ENCODE assay signal across 9 cellular contexts in genomic region chr14:51006781-51007211, GRCh38.
DNase-seq lines count a peak whose midpoint lies in the region; ATAC-seq and TF ChIP-seq lines count a peak whose summit lies in the region.
"Had no signal": no experiment of that assay in that cellular context is flagged by ENCODE, and none has a peak within 500 bp of the region (broad histone marks: within the 10 kb centered on the region; RNA-seq: fewer than 3 reads in every experiment).

No MANE protein-coding gene starts in this region.

- peak; percentile 28 for DNase-seq in activated CD8-positive, alpha-beta T cell treated with anti-CD3 and anti-CD28 coated beads for 36 hours
- DNase-seq in activated CD8-positive, alpha-beta T cell treated with anti-CD3 and anti-CD28 coated beads, Interleukin-2, amount 10 ng/mL, durations not matched to agents 7 days and 5 days, result no peak
- DNase-seq in amygdala (lab: John Stamatoyannopoulos, UW) (peak in 49 of 56 donors; percentile 15 to 87 (median 65)), islet precursor cell (peak; percentile 85), uterus (peak; percentile 46), esophagus squamous epithelium (lab: John Stamatoyannopoulos, UW) (no peak)
- no peak for DNase-seq in CD4-positive, alpha-beta memory T cell
- DNase-seq: CD4-positive, CD25-positive, alpha-beta regulatory T cell had no signal

- H3K27ac ChIP-seq in uterus, result peak overlapping the region in 1 of 2 donors; percentile 48
- no peak overlapping the region for H3K27ac ChIP-seq in CD4-positive, alpha-beta memory T cell (ENCODE audit: low read depth, low read length)
- H3K27ac ChIP-seq in esophagus squamous epithelium, result no peak overlapping the region

- intact Hi-C loops in activated CD8-positive, alpha-beta T cell treated with anti-CD3 and anti-CD28 coated beads for 36 hours (cut with micrococcal nuclease), result no loop called here
- intact Hi-C loops in uterus (cut with DNase I; ENCODE audit: low total_unique reads) (no loop called here), esophagus squamous epithelium (cut with DNase I) (no loop called here)
- intact Hi-C loops in CD4-positive, alpha-beta memory T cell (cut with micrococcal nuclease), result no loop called here

- H3K27me3 ChIP-seq in uterus (no peaks in the 10 kb centered on the region), esophagus squamous epithelium (peaks cover 0 to 15% (median 0%) of the 10 kb centered on the region in 4 donors)
- H3K27me3 ChIP-seq in CD4-positive, alpha-beta memory T cell (ENCODE audit: insufficient read depth, low read length), result peaks cover 4% of the 10 kb centered on the region

- POLR2A ChIA-PET in activated CD8-positive, alpha-beta T cell treated with anti-CD3 and anti-CD28 coated beads for 36 hours (lab: Charles Lee), result no interaction called here
- POLR2A ChIA-PET in activated CD8-positive, alpha-beta T cell treated with anti-CD3 and anti-CD28 coated beads, Interleukin-2, amount 10 ng/mL, durations not matched to agents 7 days and 5 days (lab: Charles Lee), result no interaction called here
- POLR2A ChIA-PET in CD4-positive, alpha-beta memory T cell (lab: Charles Lee; ENCODE audit: partially characterized antibody), result no interaction called here

- H3K27ac Mint-ChIP-seq in activated CD8-positive, alpha-beta T cell treated with anti-CD3 and anti-CD28 coated beads for 36 hours, result no peak overlapping the region
- no peak overlapping the region for H3K27ac Mint-ChIP-seq in activated CD8-positive, alpha-beta T cell treated with anti-CD3 and anti-CD28 coated beads, Interleukin-2, amount 10 ng/mL, durations not matched to agents 7 days and 5 days
- H3K27ac Mint-ChIP-seq in CD4-positive, alpha-beta memory T cell, result peak overlapping the region in 1 of 7 donors; percentile 43
- H3K27ac Mint-ChIP-seq: CD4-positive, CD25-positive, alpha-beta regulatory T cell had no signal

- no peaks in the 10 kb centered on the region for H3K9me3 ChIP-seq in uterus
- no peaks in the 10 kb centered on the region for H3K9me3 ChIP-seq in CD4-positive, alpha-beta memory T cell (ENCODE audit: control insufficient read depth in 1 of 2, low read length in 2 of 2)
- H3K9me3 ChIP-seq in esophagus squamous epithelium, result no peaks in the 10 kb centered on the region

- H3K4me1 Mint-ChIP-seq in activated CD8-positive, alpha-beta T cell treated with anti-CD3 and anti-CD28 coated beads for 36 hours (ENCODE audit: low read depth), result peaks cover 6% of the 10 kb centered on the region
- H3K4me1 Mint-ChIP-seq in activated CD8-positive, alpha-beta T cell treated with anti-CD3 and anti-CD28 coated beads, Interleukin-2, amount 10 ng/mL, durations not matched to agents 7 days and 5 days (ENCODE audit: low read depth), result no peaks in the 10 kb centered on the region
- H3K4me1 Mint-ChIP-seq in CD4-positive, alpha-beta memory T cell, result no peaks in the 10 kb centered on the region
- H3K4me1 Mint-ChIP-seq: CD4-positive, CD25-positive, alpha-beta regulatory T cell had no signal

- H3K4me3 ChIP-seq in uterus (no peak overlapping the region), esophagus squamous epithelium (no peak overlapping the region)
- H3K4me3 ChIP-seq in CD4-positive, alpha-beta memory T cell (ENCODE audit: low read length in 2 of 2), result no peak overlapping the region

- no peaks in the 10 kb centered on the region for H3K27me3 Mint-ChIP-seq in activated CD8-positive, alpha-beta T cell treated with anti-CD3 and anti-CD28 coated beads for 36 hours
- H3K27me3 Mint-ChIP-seq in activated CD8-positive, alpha-beta T cell treated with anti-CD3 and anti-CD28 coated beads, Interleukin-2, amount 10 ng/mL, durations not matched to agents 7 days and 5 days (ENCODE audit: low read depth), result peaks cover 5% of the 10 kb centered on the region
- H3K27me3 Mint-ChIP-seq in CD4-positive, alpha-beta memory T cell, result peaks cover 3 to 4% of the 10 kb centered on the region in 2 donors
- H3K27me3 Mint-ChIP-seq: CD4-positive, CD25-positive, alpha-beta regulatory T cell had no signal

- H3K36me3 ChIP-seq in uterus (no peaks in the 10 kb centered on the region), esophagus squamous epithelium (no peaks in the 10 kb centered on the region)
- no peaks in the 10 kb centered on the region for H3K36me3 ChIP-seq in CD4-positive, alpha-beta memory T cell (ENCODE audit: insufficient read depth, low read length)

- H3K9me3 Mint-ChIP-seq in activated CD8-positive, alpha-beta T cell treated with anti-CD3 and anti-CD28 coated beads for 36 hours, result no peaks in the 10 kb centered on the region
- no peaks in the 10 kb centered on the region for H3K9me3 Mint-ChIP-seq in activated CD8-positive, alpha-beta T cell treated with anti-CD3 and anti-CD28 coated beads, Interleukin-2, amount 10 ng/mL, durations not matched to agents 7 days and 5 days (ENCODE audit: insufficient read depth)
- no peaks in the 10 kb centered on the region for H3K9me3 Mint-ChIP-seq in CD4-positive, alpha-beta memory T cell
- H3K9me3 Mint-ChIP-seq: CD4-positive, CD25-positive, alpha-beta regulatory T cell had no signal

- TF ChIP-seq POLR2A in uterus (IDR thresholded peaks at IDR 0.05), result no peak
- no peak for TF ChIP-seq POLR2A in esophagus squamous epithelium (IDR thresholded peaks at IDR 0.05)

- TF ChIP-seq CTCF in activated CD8-positive, alpha-beta T cell treated with anti-CD3 and anti-CD28 coated beads for 36 hours (IDR thresholded peaks at IDR 0.05), result no peak
- TF ChIP-seq CTCF in uterus (IDR thresholded peaks at IDR 0.05) (no peak), esophagus squamous epithelium (IDR thresholded peaks at IDR 0.05) (no peak)

- peak; percentile 75 for ATAC-seq in activated CD8-positive, alpha-beta T cell treated with anti-CD3 and anti-CD28 coated beads for 36 hours
- ATAC-seq in activated CD8-positive, alpha-beta T cell treated with anti-CD3 and anti-CD28 coated beads, Interleukin-2, amount 10 ng/mL, durations not matched to agents 7 days and 5 days, result no peak
- ATAC-seq in HG02763 (IDR thresholded peaks at IDR 0.05; ENCODE audit: unreplicated experiment), result no peak

- no peaks in the 10 kb centered on the region for H3K36me3 Mint-ChIP-seq in activated CD8-positive, alpha-beta T cell treated with anti-CD3 and anti-CD28 coated beads for 36 hours (ENCODE audit: low read depth)
- no peaks in the 10 kb centered on the region for H3K36me3 Mint-ChIP-seq in activated CD8-positive, alpha-beta T cell treated with anti-CD3 and anti-CD28 coated beads, Interleukin-2, amount 10 ng/mL, durations not matched to agents 7 days and 5 days (ENCODE audit: low read depth)
- H3K36me3 Mint-ChIP-seq in CD4-positive, alpha-beta memory T cell, result no peaks in the 10 kb centered on the region
- H3K36me3 Mint-ChIP-seq: CD4-positive, CD25-positive, alpha-beta regulatory T cell had no signal

- CTCF ChIA-PET in activated CD8-positive, alpha-beta T cell treated with anti-CD3 and anti-CD28 coated beads for 36 hours (lab: Charles Lee), result no interaction called here
- CTCF ChIA-PET in activated CD8-positive, alpha-beta T cell treated with anti-CD3 and anti-CD28 coated beads, Interleukin-2, amount 10 ng/mL, durations not matched to agents 7 days and 5 days (lab: Charles Lee), result no interaction called here
- CTCF ChIA-PET in CD4-positive, alpha-beta memory T cell (lab: Charles Lee; ENCODE audit: partially characterized antibody), result no interaction called here

- no peak overlapping the region for H3K4me3 Mint-ChIP-seq in activated CD8-positive, alpha-beta T cell treated with anti-CD3 and anti-CD28 coated beads for 36 hours
- H3K4me3 Mint-ChIP-seq in activated CD8-positive, alpha-beta T cell treated with anti-CD3 and anti-CD28 coated beads, Interleukin-2, amount 10 ng/mL, durations not matched to agents 7 days and 5 days, result no peak overlapping the region
- H3K4me3 Mint-ChIP-seq in CD4-positive, alpha-beta memory T cell, result no peak overlapping the region
- H3K4me3 Mint-ChIP-seq: CD4-positive, CD25-positive, alpha-beta regulatory T cell had no signal

- H3K4me1 ChIP-seq in uterus (no peaks in the 10 kb centered on the region), esophagus squamous epithelium (peaks cover 0 to 7% (median 0%) of the 10 kb centered on the region in 3 donors)
- H3K4me1 ChIP-seq in CD4-positive, alpha-beta memory T cell (ENCODE audit: insufficient read depth, low read length), result no peaks in the 10 kb centered on the region

- 47 to 49% methylated on average over 3 to 4 of the region's 4 CpGs for WGBS in esophagus squamous epithelium, 2 donors

Comparison
In these comparisons a context has a peak if more than half of its experiments do, and no peak if none do; other contexts are left out.
1. DNase-seq: peak in activated CD8-positive, alpha-beta T cell treated with anti-CD3 and anti-CD28 coated beads for 36 hours (single experiment), amygdala (49 of 56), islet precursor cell (single experiment) and uterus (2 of 2); none in activated CD8-positive, alpha-beta T cell treated with anti-CD3 and anti-CD28 coated beads, Interleukin-2, amount 10 ng/mL, durations not matched to agents 7 days and 5 days (single experiment), CD4-positive, alpha-beta memory T cell (0 of 5) and esophagus squamous epithelium (single experiment).